14 cellular contexts compared by ENCODE assay signal in genomic region chr17:46144246-46144645, GRCh38. TPM values are rescaled to one million over a fixed set of nuclear protein-coding genes. Genes with fewer than 3 reads are reported as not detected.
DNase-seq lines count a peak whose midpoint lies in the region; TF ChIP-seq lines count a peak whose summit lies in the region.
"Had no signal": no experiment of that assay in that cellular context is flagged by ENCODE, and none has a peak within 500 bp of the region (broad histone marks: within the 10 kb centered on the region; RNA-seq: fewer than 3 reads in every experiment).

No MANE protein-coding gene starts in this region.

- peak overlapping the region; percentile 55 for H3K9ac ChIP-seq in Karpas-422 (ENCODE audit: low read length)

- H3K79me2 ChIP-seq in Karpas-422 (ENCODE audit: low read length), result peaks cover 96% of the 10 kb centered on the region

- no peaks in the 10 kb centered on the region for H3K27me3 Mint-ChIP-seq in activated CD4-positive, alpha-beta memory T cell treated with anti-CD3 and anti-CD28 coated beads for 36 hours
- no peaks in the 10 kb centered on the region for H3K27me3 Mint-ChIP-seq in activated CD4-positive, alpha-beta memory T cell treated with anti-CD3 and anti-CD28 coated beads, Interleukin-2, amount 10 ng/mL, durations not matched to agents 7 days and 5 days
- H3K27me3 Mint-ChIP-seq in HFFc6 (ENCODE audit: insufficient read depth), result no peaks in the 10 kb centered on the region
- H3K27me3 Mint-ChIP-seq: activated naive CD8-positive, alpha-beta T cell treated with anti-CD3 and anti-CD28 coated beads, Interleukin-2, amount 10 ng/mL, durations not matched to agents 7 days and 5 days had no signal

- H3K36me3 Mint-ChIP-seq in activated CD4-positive, alpha-beta memory T cell treated with anti-CD3 and anti-CD28 coated beads for 36 hours, result peaks cover 4% of the 10 kb centered on the region
- H3K36me3 Mint-ChIP-seq in activated CD4-positive, alpha-beta memory T cell treated with anti-CD3 and anti-CD28 coated beads, Interleukin-2, amount 10 ng/mL, durations not matched to agents 7 days and 5 days (ENCODE audit: low read depth), result peaks cover 26% of the 10 kb centered on the region
- H3K36me3 Mint-ChIP-seq in HFFc6 (ENCODE audit: low read depth), result no peaks in the 10 kb centered on the region

- H3K9me2 ChIP-seq in Karpas-422 (replicated peaks; ENCODE audit: insufficient read depth, low read length), result no peaks in the 10 kb centered on the region

- no peaks in the 10 kb centered on the region for H3K36me3 ChIP-seq in Karpas-422 (ENCODE audit: insufficient read depth, low read length)
- H3K36me3 ChIP-seq in neutrophil, result peaks cover 5% of the 10 kb centered on the region
- H3K36me3 ChIP-seq in WERI-Rb-1, result peaks cover 25% of the 10 kb centered on the region

- POLR2A ChIA-PET in activated CD4-positive, alpha-beta memory T cell treated with anti-CD3 and anti-CD28 coated beads for 36 hours (lab: Charles Lee), result interaction anchor here (1.8 to 2.9 kb wide), 2 partner anchors 12 to 48 kb away, joined by 6 to 48 read pairs; partner anchors contain the start of gene KANSL1
- POLR2A ChIA-PET in activated CD4-positive, alpha-beta memory T cell treated with anti-CD3 and anti-CD28 coated beads, Interleukin-2, amount 10 ng/mL, durations not matched to agents 7 days and 5 days (lab: Charles Lee), result interaction anchor here (1.5 to 3.2 kb wide), 3 partner anchors 11 to 49 kb away, joined by 4 to 20 read pairs (median 17); partner anchors contain the start of gene KANSL1

- intact Hi-C loops in activated CD4-positive, alpha-beta memory T cell treated with anti-CD3 and anti-CD28 coated beads for 36 hours (cut with micrococcal nuclease), result loop anchor here (5.0 kb wide), 1 partner anchor 42 kb away; no protein-coding TSS in a partner anchor

- H3K27ac ChIP-seq in Karpas-422 (ENCODE audit: low read length) (peak overlapping the region; percentile 86), neutrophil (peak overlapping the region; percentile 16), WERI-Rb-1 (no peak overlapping the region)

- H4K20me1 ChIP-seq in Karpas-422 (ENCODE audit: insufficient read depth, low read depth, low read length), result peaks cover 13% of the 10 kb centered on the region; the same call in 1 of the 2 replicates

- H3K4me3 ChIP-seq in Karpas-422 (ENCODE audit: low read length), result peak overlapping the region; percentile 40
- H3K4me3 ChIP-seq in neutrophil (ENCODE audit: low read depth in 1 of 2, low read length in 1 of 2), result no peak overlapping the region
- H3K4me3 ChIP-seq in WERI-Rb-1 (ENCODE audit: low read depth, low read length), result no peak overlapping the region

- H3K4me1 Mint-ChIP-seq in activated CD4-positive, alpha-beta memory T cell treated with anti-CD3 and anti-CD28 coated beads for 36 hours (ENCODE audit: low read depth), result peaks cover 89% of the 10 kb centered on the region
- H3K4me1 Mint-ChIP-seq in activated CD4-positive, alpha-beta memory T cell treated with anti-CD3 and anti-CD28 coated beads, Interleukin-2, amount 10 ng/mL, durations not matched to agents 7 days and 5 days, result peaks cover 79% of the 10 kb centered on the region
- peaks cover 36% of the 10 kb centered on the region for H3K4me1 Mint-ChIP-seq in HFFc6 (ENCODE audit: low read depth)

- no peak for TF ChIP-seq CTCF in neutrophil (IDR thresholded peaks at IDR 0.05)
- TF ChIP-seq CTCF in WERI-Rb-1 (IDR thresholded peaks at IDR 0.05; ENCODE audit: low read depth, low read length), result no peak
- TF ChIP-seq CTCF in HFFc6 (IDR thresholded peaks at IDR 0.05), result no peak

- H3K4me1 ChIP-seq in Karpas-422 (ENCODE audit: low read length), result peaks cover 97% of the 10 kb centered on the region
- H3K4me1 ChIP-seq in neutrophil (ENCODE audit: control insufficient read depth in 1 of 2, insufficient read depth in 1 of 2, low read depth in 1 of 2, low read length in 1 of 2), result peaks cover 27 to 37% of the 10 kb centered on the region in 2 experiments

- no peak overlapping the region for H3K4me3 Mint-ChIP-seq in activated CD4-positive, alpha-beta memory T cell treated with anti-CD3 and anti-CD28 coated beads for 36 hours
- no peak overlapping the region for H3K4me3 Mint-ChIP-seq in activated CD4-positive, alpha-beta memory T cell treated with anti-CD3 and anti-CD28 coated beads, Interleukin-2, amount 10 ng/mL, durations not matched to agents 7 days and 5 days
- no peak overlapping the region for H3K4me3 Mint-ChIP-seq in HFFc6
- H3K4me3 Mint-ChIP-seq: activated naive CD8-positive, alpha-beta T cell treated with anti-CD3 and anti-CD28 coated beads, Interleukin-2, amount 10 ng/mL, durations not matched to agents 7 days and 5 days; neural crest cell had no signal

- H3K4me2 ChIP-seq in Karpas-422 (ENCODE audit: low read depth, low read length, poor library complexity, severe bottlenecking), result peak overlapping the region; percentile 66

- H3K9me3 ChIP-seq in Karpas-422 (ENCODE audit: low read length), result no peaks in the 10 kb centered on the region
- H3K9me3 ChIP-seq in neutrophil, result no peaks in the 10 kb centered on the region
- H3K9me3 ChIP-seq in WERI-Rb-1 (ENCODE audit: severe bottlenecking), result no peaks in the 10 kb centered on the region

- no peak for DNase-seq in activated CD4-positive, alpha-beta memory T cell treated with anti-CD3 and anti-CD28 coated beads for 36 hours
- DNase-seq in activated CD4-positive, alpha-beta memory T cell treated with anti-CD3 and anti-CD28 coated beads, Interleukin-2, amount 10 ng/mL, durations not matched to agents 7 days and 5 days, result no peak
- DNase-seq in Karpas-422 (peak; percentile 74), astrocyte of the hippocampus (ENCODE audit: low read depth, low spot score) (peak; percentile 35), WERI-Rb-1 (no peak), HFFc6 (no peak)
- DNase-seq in stimulated activated CD4-positive, alpha-beta T cell treated with anti-CD3 and anti-CD28 coated beads, Interleukin-15, amount 100 ng/mL, for 24 hours, result no peak
- DNase-seq: activated naive CD8-positive, alpha-beta T cell treated with anti-CD3 and anti-CD28 coated beads, Interleukin-2, amount 10 ng/mL, durations not matched to agents 7 days and 5 days; left colon; NCI-H2029; NCI-H774; T1000 had no signal

- no peaks in the 10 kb centered on the region for H3K9me3 Mint-ChIP-seq in activated CD4-positive, alpha-beta memory T cell treated with anti-CD3 and anti-CD28 coated beads for 36 hours
- no peaks in the 10 kb centered on the region for H3K9me3 Mint-ChIP-seq in activated CD4-positive, alpha-beta memory T cell treated with anti-CD3 and anti-CD28 coated beads, Interleukin-2, amount 10 ng/mL, durations not matched to agents 7 days and 5 days
- H3K9me3 Mint-ChIP-seq in HFFc6, result no peaks in the 10 kb centered on the region
- H3K9me3 Mint-ChIP-seq: activated naive CD8-positive, alpha-beta T cell treated with anti-CD3 and anti-CD28 coated beads, Interleukin-2, amount 10 ng/mL, durations not matched to agents 7 days and 5 days; neural crest cell had no signal

- H3K27me3 ChIP-seq in Karpas-422 (ENCODE audit: low read length) (no peaks in the 10 kb centered on the region), neutrophil (no peaks in the 10 kb centered on the region), WERI-Rb-1 (ENCODE audit: insufficient read depth, low read depth, severe bottlenecking) (no peaks in the 10 kb centered on the region)

- H3K27ac Mint-ChIP-seq in activated CD4-positive, alpha-beta memory T cell treated with anti-CD3 and anti-CD28 coated beads for 36 hours, result peak overlapping the region; percentile 43
- no peak overlapping the region for H3K27ac Mint-ChIP-seq in activated CD4-positive, alpha-beta memory T cell treated with anti-CD3 and anti-CD28 coated beads, Interleukin-2, amount 10 ng/mL, durations not matched to agents 7 days and 5 days
- no peak overlapping the region for H3K27ac Mint-ChIP-seq in HFFc6
- H3K27ac Mint-ChIP-seq: activated naive CD8-positive, alpha-beta T cell treated with anti-CD3 and anti-CD28 coated beads, Interleukin-2, amount 10 ng/mL, durations not matched to agents 7 days and 5 days had no signal

- CTCF ChIA-PET in activated CD4-positive, alpha-beta memory T cell treated with anti-CD3 and anti-CD28 coated beads for 36 hours (lab: Charles Lee), result interaction anchor here (0.9 to 4.3 kb wide), 7 partner anchors 9 to 143 kb away, joined by 3 to 35 read pairs (median 19); partner anchors contain the start of gene KANSL1
- CTCF ChIA-PET in activated CD4-positive, alpha-beta memory T cell treated with anti-CD3 and anti-CD28 coated beads, Interleukin-2, amount 10 ng/mL, durations not matched to agents 7 days and 5 days (lab: Charles Lee), result interaction anchor here (0.9 to 4.1 kb wide), 5 partner anchors 35 to 142 kb away, joined by 3 to 16 read pairs (median 7); partner anchors contain the start of gene KANSL1

- no peak overlapping the region for H2AFZ ChIP-seq in Karpas-422 (ENCODE audit: low read length)

RNA-seq across cellular contexts. Expression of gene KANSL1, which starts 49.0 kb away (rescaled TPM):
- total RNA-seq in activated CD4-positive, alpha-beta memory T cell treated with anti-CD3 and anti-CD28 coated beads for 36 hours, result 10 to 100 TPM; 57.3 to 63.8 TPM
- total RNA-seq in activated CD4-positive, alpha-beta memory T cell treated with anti-CD3 and anti-CD28 coated beads, Interleukin-2, amount 10 ng/mL, durations not matched to agents 7 days and 5 days, result 100 to 1,000 TPM in 1 of 2 experiments, 10 to 100 TPM in 1; 99.5 to 105 TPM
- total RNA-seq in Karpas-422 (2014; rRNA removed; shearing (Covaris generic); ENCODE audit: low replicate concordance), result 127 and 153 TPM in 2 replicates
- total RNA-seq in HFFc6 (2021; fragmentation: NEBNext Ultra II Directional; extraction: Animal tissue kit (Norgen Biotek cat#: 25700)), result 10 to 100 TPM; 23.8 to 33.0 (median 27.7) TPM

Comparison
In these comparisons a context has a peak if more than half of its experiments do, and no peak if none do; other contexts are left out.
1. DNase-seq: peak in Karpas-422 (single experiment) and astrocyte of the hippocampus (single experiment); none in activated CD4-positive, alpha-beta memory T cell treated with anti-CD3 and anti-CD28 coated beads for 36 hours (single experiment), activated CD4-positive, alpha-beta memory T cell treated with anti-CD3 and anti-CD28 coated beads, Interleukin-2, amount 10 ng/mL, durations not matched to agents 7 days and 5 days (single experiment), WERI-Rb-1 (single experiment), stimulated activated CD4-positive, alpha-beta T cell treated with anti-CD3 and anti-CD28 coated beads, Interleukin-15, amount 100 ng/mL, for 24 hours (single experiment) and HFFc6 (single experiment).